Comparison of ENCODE assay signal across 8 cellular contexts in genomic region chr12:113220593-113221180, GRCh38. TPM values are rescaled to one million over a fixed set of nuclear protein-coding genes. Genes with fewer than 3 reads are reported as not detected.
A peak's percentile ranks its signal among the peaks of the same experiment; 100 is the strongest.
DNase-seq lines count a peak whose midpoint lies in the region; ATAC-seq and TF ChIP-seq lines count a peak whose summit lies in the region.

No MANE protein-coding gene starts in this region.

- no peaks in the 10 kb centered on the region for H3K27me3 ChIP-seq in PC-3 (ENCODE audit: low read length)
- H3K27me3 ChIP-seq in esophagus (ENCODE audit: control insufficient read depth in 1 of 2, insufficient read depth in 2 of 2, low read length in 2 of 2) = no peaks in the 10 kb centered on the region

- no peaks in the 10 kb centered on the region for H3K36me3 ChIP-seq in PC-3 (ENCODE audit: low read depth, low read length)
- H3K36me3 ChIP-seq in esophagus (ENCODE audit: control insufficient read depth in 2 of 2, insufficient read depth in 2 of 2, low read length in 1 of 2) = no peaks in the 10 kb centered on the region

- no peaks in the 10 kb centered on the region for H4K20me1 ChIP-seq in PC-3 (ENCODE audit: low read length)

- DNase-seq in activated naive CD4-positive, alpha-beta T cell treated with anti-CD3 and anti-CD28 coated beads, Interleukin-2, amount 10 ng/mL, durations not matched to agents 7 days and 5 days = no peak
- no peak for DNase-seq in activated naive CD4-positive, alpha-beta T cell treated with Interleukin-2 at 50 U/mL for 16 hours
- peak; percentile 30 for DNase-seq in PC-3
- DNase-seq in renal cortical epithelial cell (ENCODE audit: low read depth) = peak; percentile 15
- DNase-seq in NK-92 treated with Interleukin-12 subunit alpha and Interleukin-12 subunit beta, amount 100 ng/mL, for 24 hours (lab: John Stamatoyannopoulos, UW) = no peak
- no peak for DNase-seq in midbrain (lab: John Stamatoyannopoulos, UW)

- peaks cover 48% of the 10 kb centered on the region for H3K4me1 Mint-ChIP-seq in activated naive CD4-positive, alpha-beta T cell treated with anti-CD3 and anti-CD28 coated beads, Interleukin-2, amount 10 ng/mL, durations not matched to agents 7 days and 5 days

- H3K27me3 Mint-ChIP-seq in activated naive CD4-positive, alpha-beta T cell treated with anti-CD3 and anti-CD28 coated beads, Interleukin-2, amount 10 ng/mL, durations not matched to agents 7 days and 5 days = no peaks in the 10 kb centered on the region

- no peaks in the 10 kb centered on the region for H3K9me2 ChIP-seq in PC-3 (replicated peaks; ENCODE audit: low read length)

- H3K36me3 Mint-ChIP-seq in activated naive CD4-positive, alpha-beta T cell treated with anti-CD3 and anti-CD28 coated beads, Interleukin-2, amount 10 ng/mL, durations not matched to agents 7 days and 5 days = no peaks in the 10 kb centered on the region

- TSS peak; percentile 73 for BruUV-seq in PC-3 (replicated peaks; lab: Mats Ljungman, UMichigan)

- H2AFZ ChIP-seq in PC-3 (ENCODE audit: low read length) = peak overlapping the region; percentile 80

- peak; percentile 0; the same call in 1 of the 2 replicates for ATAC-seq in PC-3
- no peak for ATAC-seq in HG03432 (IDR thresholded peaks at IDR 0.05; ENCODE audit: unreplicated experiment)

- CTCF ChIA-PET in activated naive CD4-positive, alpha-beta T cell treated with anti-CD3 and anti-CD28 coated beads, Interleukin-2, amount 10 ng/mL, durations not matched to agents 7 days and 5 days (lab: Charles Lee) = interaction anchor here (1.0 to 4.0 kb wide), 3 partner anchors 9 to 205 kb away, joined by 3 to 20 read pairs (median 4); no protein-coding TSS in a partner anchor
- CTCF ChIA-PET in PC-3 (lab: Charles Lee) = no interaction called here

- POLR2A ChIA-PET in PC-3 (lab: Charles Lee; ENCODE audit: unreplicated experiment) = interaction anchor here (0.6 to 1.7 kb wide), 3 partner anchors 15 to 25 kb away, joined by 4 to 20 read pairs (median 10); no protein-coding TSS in a partner anchor

- H3K9ac ChIP-seq in PC-3 (ENCODE audit: low read length) = peak overlapping the region; percentile 56; the same call in 1 of the 2 replicates

- H3K27ac Mint-ChIP-seq in activated naive CD4-positive, alpha-beta T cell treated with anti-CD3 and anti-CD28 coated beads, Interleukin-2, amount 10 ng/mL, durations not matched to agents 7 days and 5 days = peak overlapping the region; percentile 84

- peaks cover 4% of the 10 kb centered on the region for H3F3A ChIP-seq in PC-3 (ENCODE audit: low read length, unreplicated experiment)

- H3K4me3 Mint-ChIP-seq in activated naive CD4-positive, alpha-beta T cell treated with anti-CD3 and anti-CD28 coated beads, Interleukin-2, amount 10 ng/mL, durations not matched to agents 7 days and 5 days = peak overlapping the region; percentile 86

- H3K4me1 ChIP-seq in PC-3 (ENCODE audit: insufficient read depth, low read length) (peaks cover 27% of the 10 kb centered on the region), esophagus (ENCODE audit: control insufficient read depth in 2 of 2, insufficient read depth in 2 of 2, low read length in 1 of 2) (peaks cover 0 to 5% of the 10 kb centered on the region in 2 donors)

- H3K79me2 ChIP-seq in PC-3 (ENCODE audit: low read length) = peaks cover 18% of the 10 kb centered on the region

- intact Hi-C loops in PC-3 (cut with micrococcal nuclease) = loop anchor here (1.0 kb wide), 1 partner anchor 21 kb away; no protein-coding TSS in a partner anchor

- TF ChIP-seq CTCF in PC-3 (conservative IDR thresholded peaks at IDR 0.05; ENCODE audit: low read depth, low read length) = no peak

- H3K27ac ChIP-seq in PC-3 (ENCODE audit: low read length) (no peak overlapping the region), esophagus (ENCODE audit: low read depth in 2 of 2, low read length in 1 of 2) (peak overlapping the region in 1 of 2 donors; percentile 75)

- no peaks in the 10 kb centered on the region for H3K9me3 Mint-ChIP-seq in activated naive CD4-positive, alpha-beta T cell treated with anti-CD3 and anti-CD28 coated beads, Interleukin-2, amount 10 ng/mL, durations not matched to agents 7 days and 5 days

- peak overlapping the region; percentile 85 for H3K4me2 ChIP-seq in PC-3 (ENCODE audit: low read length)

- 0 to 1% methylated on average over 23 of the region's 23 CpGs for WGBS in esophagus, 2 donors

- H3K9me3 ChIP-seq in PC-3 (ENCODE audit: low read length) (no peaks in the 10 kb centered on the region), esophagus (ENCODE audit: control insufficient read depth in 2 of 2, insufficient read depth in 1 of 2, low read depth in 1 of 2, low read length in 1 of 2) (no peaks in the 10 kb centered on the region)

- H3K4me3 ChIP-seq in PC-3 (ENCODE audit: low read length) = peak overlapping the region; percentile 76
- H3K4me3 ChIP-seq in esophagus (ENCODE audit: low read depth in 1 of 2, low read length in 2 of 2) = peak overlapping the region; percentile 40 to 49

RNA-seq across cellular contexts. Expression of gene TPCN1, which starts 0.6 kb away (rescaled TPM):
- total RNA-seq in PC-3 (2014; rRNA removed) (19.0 and 29.3 TPM in 2 replicates), renal cortical epithelial cell (20.1 and 48.6 TPM in 2 replicates)
- 10 to 100 TPM; 30.9 to 57.6 TPM for polyA plus RNA-seq in esophagus

RNA-seq across cellular contexts. Expression of gene RITA1, which starts 35.2 kb away (rescaled TPM):
- total RNA-seq in PC-3 (2014; rRNA removed) (66.8 and 71.6 TPM in 2 replicates), renal cortical epithelial cell (27.1 and 31.1 TPM in 2 replicates)
- polyA plus RNA-seq in esophagus = 10 to 100 TPM in 1 of 2 donors, 1 to 10 TPM in 1; 6.8 to 14.6 TPM

RNA-seq across cellular contexts. Expression of gene DDX54, which starts 35.4 kb away (rescaled TPM):
- total RNA-seq in PC-3 (2014; rRNA removed) (158 and 309 TPM in 2 replicates), renal cortical epithelial cell (30.9 and 32.2 TPM in 2 replicates)
- polyA plus RNA-seq in esophagus = 10 to 100 TPM; 34.3 to 49.1 TPM

Comparison
In these comparisons a context has a peak if more than half of its experiments do, and no peak if none do; other contexts are left out.
1. DNase-seq: peak in PC-3 (single experiment) and renal cortical epithelial cell (single experiment); none in activated naive CD4-positive, alpha-beta T cell treated with anti-CD3 and anti-CD28 coated beads, Interleukin-2, amount 10 ng/mL, durations not matched to agents 7 days and 5 days (single experiment), activated naive CD4-positive, alpha-beta T cell treated with Interleukin-2 at 50 U/mL for 16 hours (single experiment), NK-92 treated with Interleukin-12 subunit alpha and Interleukin-12 subunit beta, amount 100 ng/mL, for 24 hours (single experiment) and midbrain (single experiment).